14 cellular contexts compared by ENCODE assay signal in the genomic region with DNA sequence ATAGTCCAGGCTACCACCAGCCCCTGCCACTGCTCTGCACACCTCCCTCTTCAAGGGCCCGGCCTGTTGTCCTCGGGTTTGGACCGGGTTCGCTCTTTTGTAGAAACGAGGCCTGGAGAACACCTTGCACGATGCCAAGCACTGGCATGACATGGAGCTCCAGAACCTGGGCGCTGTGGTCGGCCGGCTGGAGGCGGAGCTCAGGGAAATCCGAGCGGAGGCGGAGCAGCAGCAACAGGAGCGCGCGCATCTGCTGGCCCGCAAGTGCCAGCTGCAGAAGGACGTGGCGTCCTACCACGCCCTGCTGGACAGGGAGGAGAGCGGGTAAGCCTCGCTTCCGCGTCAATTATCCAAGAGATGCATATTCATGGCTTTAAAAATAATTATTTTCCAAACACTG.
DNase-seq lines count a peak whose midpoint lies in the region; ATAC-seq, FAIRE-seq and TF ChIP-seq lines count a peak whose summit lies in the region.
"Had no signal": no experiment of that assay in that cellular context is flagged by ENCODE, and none has a peak within 500 bp of the region (broad histone marks: within the 10 kb centered on the region; RNA-seq: fewer than 3 reads in every experiment).

No MANE protein-coding gene starts in this region.

- no peak overlapping the region for H2BK12ac ChIP-seq in mesenchymal stem cell (ENCODE audit: low read length in 2 of 2)

- no peak overlapping the region for H3K9ac ChIP-seq in mesenchymal stem cell (ENCODE audit: low read length)

- no peaks in the 10 kb centered on the region for H3K79me1 ChIP-seq in mesenchymal stem cell (replicated peaks; ENCODE audit: low read length, poor library complexity, severe bottlenecking)

- H3K18ac ChIP-seq in mesenchymal stem cell (ENCODE audit: low read depth in 1 of 2, low read length in 2 of 2): no peak overlapping the region

- no peak overlapping the region for H2BK120ac ChIP-seq in mesenchymal stem cell (ENCODE audit: low read depth, low read length)

- peak overlapping the region in 1 of 2 experiments; percentile 55 for H3K14ac ChIP-seq in mesenchymal stem cell (ENCODE audit: low read length in 2 of 2)

- H3K9me3 ChIP-seq in mesenchymal stem cell (ENCODE audit: control insufficient read depth, low read length): no peaks in the 10 kb centered on the region
- H3K9me3 ChIP-seq: heart right ventricle had no signal

- H2AFZ ChIP-seq in mesenchymal stem cell (ENCODE audit: low read depth, low read length): no peak overlapping the region

- H3K4me3 ChIP-seq in bronchial epithelial cell (ENCODE audit: low read depth, low read length): no peak overlapping the region
- H3K4me3 ChIP-seq in mesenchymal stem cell (ENCODE audit: insufficient read depth in 1 of 2, low read depth in 1 of 2, low read length in 2 of 2): peak overlapping the region in 1 of 2 experiments; percentile 3

- H2BK5ac ChIP-seq in mesenchymal stem cell (ENCODE audit: low read depth, low read length, poor library complexity, severe bottlenecking): no peak overlapping the region

- H3K4ac ChIP-seq in mesenchymal stem cell (ENCODE audit: low read depth in 1 of 2, low read length in 2 of 2): no peak overlapping the region

- H3K4me1 ChIP-seq in mesenchymal stem cell (ENCODE audit: control insufficient read depth, insufficient read depth, low read depth, low read length): no peaks in the 10 kb centered on the region

- H2BK15ac ChIP-seq in mesenchymal stem cell (ENCODE audit: low read depth, poor library complexity, severe bottlenecking): no peak overlapping the region

- no peak overlapping the region for H3K23ac ChIP-seq in mesenchymal stem cell (ENCODE audit: low read length in 2 of 2)

- no peaks in the 10 kb centered on the region for H3K27me3 ChIP-seq in bronchial epithelial cell (ENCODE audit: control insufficient read depth, insufficient read depth, low read length)
- H3K27me3 ChIP-seq in mesenchymal stem cell (ENCODE audit: control insufficient read depth in 1 of 2, insufficient read depth in 1 of 2, low read length in 2 of 2): no peaks in the 10 kb centered on the region
- H3K27me3 ChIP-seq: heart right ventricle had no signal

- ATAC-seq in GM21526 (IDR thresholded peaks at IDR 0.05; ENCODE audit: low FRiP score, unreplicated experiment) (no peak), GM19397 (IDR thresholded peaks at IDR 0.05; ENCODE audit: unreplicated experiment) (no peak), HG02798 (IDR thresholded peaks at IDR 0.05; ENCODE audit: poor library complexity, unreplicated experiment) (no peak)
- ATAC-seq: activated naive CD4-positive, alpha-beta T cell treated with anti-CD3 and anti-CD28 coated beads, Interleukin-2, amount 50 U/mL, for 72 hours; T-helper 17 cell had no signal

- FAIRE-seq in bronchial epithelial cell (lab: Jason Lieb, UNC): no peak
- FAIRE-seq: urothelium cell line had no signal

- H4K8ac ChIP-seq in mesenchymal stem cell (ENCODE audit: low read length): no peak overlapping the region

- peak; percentile 87 for DNase-seq in DMS53 (lab: John Stamatoyannopoulos, UW)
- DNase-seq in NCI-H187 (lab: John Stamatoyannopoulos, UW): peak; percentile 63 to 73
- DNase-seq in bronchial epithelial cell (ENCODE audit: low read depth): peak; percentile 8
- peak; percentile 6 for DNase-seq in mesenchymal stem cell
- DNase-seq in AML-193 (lab: John Stamatoyannopoulos, UW): no peak
- DNase-seq: GF-D8, NCI-H1092 treated with DMSO at 0.1 percent for 48 hours, T-helper 17 cell had no signal

- H3K36me3 ChIP-seq in bronchial epithelial cell (ENCODE audit: control insufficient read depth, insufficient read depth, low read length) (no peaks in the 10 kb centered on the region), mesenchymal stem cell (ENCODE audit: control insufficient read depth in 1 of 2, insufficient read depth in 2 of 2, low read depth in 1 of 2, low read length in 2 of 2) (peaks cover 0 to 3% of the 10 kb centered on the region in 2 experiments)
- H3K36me3 ChIP-seq: heart right ventricle had no signal

- H3K27ac ChIP-seq in mesenchymal stem cell (ENCODE audit: low read length, poor library complexity, severe bottlenecking): no peak overlapping the region
- H3K27ac ChIP-seq: heart right ventricle had no signal

- 52% methylated on average over 17 of the region's 24 CpGs for WGBS in mesenchymal stem cell

- H3K4me2 ChIP-seq in mesenchymal stem cell (ENCODE audit: low read length, poor library complexity, severe bottlenecking): no peak overlapping the region

- TF ChIP-seq CTCF in bronchial epithelial cell (IDR thresholded peaks at IDR 0.05; ENCODE audit: insufficient read depth, low read length, severe bottlenecking): no peak

- H4K91ac ChIP-seq in mesenchymal stem cell (ENCODE audit: low read length): no peak overlapping the region

- H2AK5ac ChIP-seq in mesenchymal stem cell (ENCODE audit: low read length, severe bottlenecking): no peak overlapping the region

Comparison
In these comparisons a context has a peak if more than half of its experiments do, and no peak if none do; other contexts are left out.
1. DNase-seq: peak in DMS53 (single experiment), NCI-H187 (2 of 2), bronchial epithelial cell (single experiment) and mesenchymal stem cell (single experiment); none in AML-193 (0 of 2).